Comparison of ENCODE assay signal across 9 cellular contexts in genomic region chr2:73291461-73292315, GRCh38. TPM values are rescaled to one million over a fixed set of nuclear protein-coding genes. Genes with fewer than 3 reads are reported as not detected.
DNase-seq lines count a peak whose midpoint lies in the region; ATAC-seq and TF ChIP-seq lines count a peak whose summit lies in the region.
"Had no signal": no experiment of that assay in that cellular context is flagged by ENCODE, and none has a peak within 500 bp of the region (broad histone marks: within the 10 kb centered on the region; RNA-seq: fewer than 3 reads in every experiment).

No MANE protein-coding gene starts in this region.

- H4K20me1 ChIP-seq in GM23248 (ENCODE audit: insufficient read depth) = no peaks in the 10 kb centered on the region

- H3K36me3 ChIP-seq in BJ (ENCODE audit: control insufficient read depth, insufficient read depth, low read length) (no peaks in the 10 kb centered on the region), GM23248 (ENCODE audit: low read depth) (no peaks in the 10 kb centered on the region), lower lobe of right lung (no peaks in the 10 kb centered on the region)

- peak overlapping the region; percentile 36 for H3K4me2 ChIP-seq in GM23248 (ENCODE audit: unreplicated experiment)

- peaks cover 19% of the 10 kb centered on the region for H3K4me1 Mint-ChIP-seq in activated naive CD8-positive, alpha-beta T cell treated with anti-CD3 and anti-CD28 coated beads, Interleukin-2, amount 50 U/mL, for 24 hours

- H3K27ac ChIP-seq in GM23248 (no peak overlapping the region), lower lobe of right lung (no peak overlapping the region)

- DNase-seq in BJ (ENCODE audit: low read depth) (no peak), GM23248 (no peak), lower lobe of right lung (peak; percentile 47), occipital lobe (lab: John Stamatoyannopoulos, UW) (no peak), ureter (ENCODE audit: low spot score) (no peak)
- peak; percentile 6 for DNase-seq in activated naive CD8-positive, alpha-beta T cell treated with anti-CD3 and anti-CD28 coated beads, Interleukin-2, amount 50 U/mL, for 24 hours

- TF ChIP-seq CTCF in BJ (IDR thresholded peaks at IDR 0.05; ENCODE audit: insufficient read depth, low read depth, low read length) (peak; percentile 17; the same call in 1 of the 2 replicates), lower lobe of right lung (IDR thresholded peaks at IDR 0.05) (no peak)

- no peaks in the 10 kb centered on the region for H3F3A ChIP-seq in GM23248 (ENCODE audit: insufficient read depth)

- H3K27me3 Mint-ChIP-seq in activated naive CD8-positive, alpha-beta T cell treated with anti-CD3 and anti-CD28 coated beads, Interleukin-2, amount 50 U/mL, for 24 hours = peaks cover 65% of the 10 kb centered on the region

- intact Hi-C loops in lower lobe of right lung (cut with DNase I) = no loop called here

- no peak overlapping the region for H2AFZ ChIP-seq in GM23248

- H3K9me3 Mint-ChIP-seq in activated naive CD8-positive, alpha-beta T cell treated with anti-CD3 and anti-CD28 coated beads, Interleukin-2, amount 50 U/mL, for 24 hours = no peaks in the 10 kb centered on the region

- H3K4me1 ChIP-seq in GM23248 (ENCODE audit: insufficient read depth) (no peaks in the 10 kb centered on the region), lower lobe of right lung (peaks cover 23% of the 10 kb centered on the region)

- CTCF ChIA-PET in BJ (lab: Yijun Ruan, JAX) = interaction anchor here (1.1 kb wide), 1 partner anchor 114 kb away, joined by 3 read pairs; no protein-coding TSS in a partner anchor

- no peaks in the 10 kb centered on the region for H3K36me3 Mint-ChIP-seq in activated naive CD8-positive, alpha-beta T cell treated with anti-CD3 and anti-CD28 coated beads, Interleukin-2, amount 50 U/mL, for 24 hours (ENCODE audit: low read depth)

- H3K4me3 Mint-ChIP-seq in activated naive CD8-positive, alpha-beta T cell treated with anti-CD3 and anti-CD28 coated beads, Interleukin-2, amount 50 U/mL, for 24 hours = peak overlapping the region; percentile 56

- peaks cover 51% of the 10 kb centered on the region for H3K27me3 ChIP-seq in BJ (ENCODE audit: control insufficient read depth, insufficient read depth, low read length)
- H3K27me3 ChIP-seq in GM23248 (replicated peaks; ENCODE audit: insufficient read depth) = peaks cover 56% of the 10 kb centered on the region
- peaks cover 94% of the 10 kb centered on the region for H3K27me3 ChIP-seq in lower lobe of right lung (ENCODE audit: low read depth)

- no peaks in the 10 kb centered on the region for H3K79me2 ChIP-seq in GM23248 (ENCODE audit: insufficient read depth)

- POLR2A ChIA-PET in BJ (lab: Charles Lee) = no interaction called here

- H3K4me3 ChIP-seq in BJ (ENCODE audit: low read depth, low read length) (peak overlapping the region; percentile 17; the same call in 1 of the 2 replicates), GM23248 (0 out of 2 replicates have a peak overlapping the region, but pooled peaks have one; percentile 28), lower lobe of right lung (peak overlapping the region; percentile 25)

- no peak for ATAC-seq in activated naive CD8-positive, alpha-beta T cell treated with anti-CD3 and anti-CD28 coated beads, Interleukin-2, amount 50 U/mL, for 24 hours
- no peak for ATAC-seq in lower lobe of right lung
- no peak for ATAC-seq in HG03520 (IDR thresholded peaks at IDR 0.05; ENCODE audit: unreplicated experiment)
- ATAC-seq in HG03039 (IDR thresholded peaks at IDR 0.05; ENCODE audit: unreplicated experiment) = no peak

- no peak overlapping the region for H3K27ac Mint-ChIP-seq in activated naive CD8-positive, alpha-beta T cell treated with anti-CD3 and anti-CD28 coated beads, Interleukin-2, amount 50 U/mL, for 24 hours

- 5 to 6% methylated on average over 73 to 79 of the region's 82 CpGs for WGBS in GM23248 (ENCODE audit: low coverage in 1 of 2, low lambda C conversion rate in 2 of 2, missing lambda C conversion rate in 2 of 2), 2 experiments

- H3K9me2 ChIP-seq in GM23248 (ENCODE audit: insufficient read depth) = no peaks in the 10 kb centered on the region

- H3K9me3 ChIP-seq in GM23248 (ENCODE audit: low read depth) (no peaks in the 10 kb centered on the region), lower lobe of right lung (no peaks in the 10 kb centered on the region)

- in situ Hi-C loops in GM23248 (cut with MboI) = no loop called here

- no peak overlapping the region for H3K9ac ChIP-seq in GM23248

RNA-seq across cellular contexts. Expression of gene EGR4, which starts 1.7 kb away (rescaled TPM):
- not detected in 2 replicates for polyA plus RNA-seq in BJ (2011; rRNA removed)
- polyA minus RNA-seq in BJ (2011; rRNA and poly(A)+ RNA removed) = not detected in 2 replicates
- not detected in 2 replicates for total RNA-seq in GM23248 (2014; rRNA removed; shearing (Covaris generic))
- polyA plus RNA-seq in GM23248 (2016; fragmentation: Nextera tagmentation; extraction: Ambion mirVana) = 0.08 TPM in 1 of 2 replicates, not detected in the other
- not detected for total RNA-seq in lower lobe of right lung
- total RNA-seq in occipital lobe = not detected
- not detected for total RNA-seq in ureter
- total RNA-seq: dermis microvascular lymphatic vessel endothelial cell had no signal

RNA-seq across cellular contexts. Expression of gene FBXO41, which starts 7.4 kb away (rescaled TPM):
- polyA plus RNA-seq in BJ (2011; rRNA removed) (1.9 and 2.4 TPM in 2 replicates), GM23248 (2016; fragmentation: Nextera tagmentation; extraction: Ambion mirVana) (0.38 and 0.44 TPM in 2 replicates)
- polyA minus RNA-seq in BJ (2011; rRNA and poly(A)+ RNA removed) = 1.6 and 1.8 TPM in 2 replicates
- 1.0 and 1.1 TPM in 2 replicates for total RNA-seq in GM23248 (2014; rRNA removed; shearing (Covaris generic))
- total RNA-seq in lower lobe of right lung (2.9 TPM), occipital lobe (27.0 TPM), ureter (6.6 TPM)

RNA-seq across cellular contexts. Expression of gene CCT7, which starts 57.6 kb away (rescaled TPM):
- polyA plus RNA-seq in BJ (2011; rRNA removed) = 254 and 285 TPM in 2 replicates
- 192 and 323 TPM in 2 replicates for polyA minus RNA-seq in BJ (2011; rRNA and poly(A)+ RNA removed)
- 272 and 316 TPM in 2 replicates for total RNA-seq in GM23248 (2014; rRNA removed; shearing (Covaris generic))
- 213 and 225 TPM in 2 replicates for polyA plus RNA-seq in GM23248 (2016; fragmentation: Nextera tagmentation; extraction: Ambion mirVana)
- total RNA-seq in lower lobe of right lung = 151 TPM
- 164 TPM for total RNA-seq in occipital lobe
- total RNA-seq in ureter = 237 TPM

RNA-seq across cellular contexts. Expression of gene PRADC1, which starts 58.6 kb away (rescaled TPM):
- polyA plus RNA-seq in BJ (2011; rRNA removed) (19.4 and 19.7 TPM in 2 replicates), GM23248 (2016; fragmentation: Nextera tagmentation; extraction: Ambion mirVana) (46.7 and 47.8 TPM in 2 replicates)
- polyA minus RNA-seq in BJ (2011; rRNA and poly(A)+ RNA removed) = 13.6 and 16.9 TPM in 2 replicates
- total RNA-seq in GM23248 (2014; rRNA removed; shearing (Covaris generic)) = 40.7 and 44.3 TPM in 2 replicates
- total RNA-seq in lower lobe of right lung (14.8 TPM), occipital lobe (5.9 TPM), ureter (19.1 TPM)

Comparison
In these comparisons a context has a peak if more than half of its experiments do, and no peak if none do; other contexts are left out.
1. DNase-seq: peak in activated naive CD8-positive, alpha-beta T cell treated with anti-CD3 and anti-CD28 coated beads, Interleukin-2, amount 50 U/mL, for 24 hours (single experiment) and lower lobe of right lung (single experiment); none in BJ (single experiment), GM23248 (single experiment), occipital lobe (single experiment) and ureter (single experiment).
2. Peak in every context shown above with its lines, with median percentiles within 50 percentile points of each other: H3K4me3 ChIP-seq.